In genomic region chr11:130340671-130341319, GRCh38 we compare ENCODE assay signal across 22 cellular contexts. TPM values are rescaled to one million over a fixed set of nuclear protein-coding genes. Genes with fewer than 3 reads are reported as not detected.
DNase-seq lines count a peak whose midpoint lies in the region; ATAC-seq, FAIRE-seq and TF ChIP-seq lines count a peak whose summit lies in the region.
"Had no signal": no experiment of that assay in that cellular context is flagged by ENCODE, and none has a peak within 500 bp of the region (broad histone marks: within the 10 kb centered on the region; RNA-seq: fewer than 3 reads in every experiment).

No MANE protein-coding gene starts in this region.

- no peak for FAIRE-seq in small intestine (lab: Jason Lieb, UNC)
- FAIRE-seq: colon, endothelial cell of umbilical vein had no signal

- H3K9me3 Mint-ChIP-seq in activated naive CD4-positive, alpha-beta T cell treated with anti-CD3 and anti-CD28 coated beads, Interleukin-2, amount 50 U/mL, for 72 hours = peaks cover 4 to 20% of the 10 kb centered on the region in 2 donors

- H3K4me2 ChIP-seq in MM.1S (ENCODE audit: low read depth, low read length) = no peak overlapping the region
- H3K4me2 ChIP-seq: smooth muscle cell had no signal

- peak; percentile 77 to 94 for ATAC-seq in activated naive CD4-positive, alpha-beta T cell treated with anti-CD3 and anti-CD28 coated beads, Interleukin-2, amount 50 U/mL, for 72 hours
- ATAC-seq in GM18858 (IDR thresholded peaks at IDR 0.05; ENCODE audit: unreplicated experiment) = no peak
- ATAC-seq: HCT116 had no signal

- H3K27ac ChIP-seq in small intestine (ENCODE audit: low read depth in 1 of 2, low read length in 1 of 2) (peak overlapping the region in 1 of 2 donors; percentile 1), MM.1S (ENCODE audit: low read length) (no peak overlapping the region)
- H3K27ac ChIP-seq: SJSA1, suprapubic skin had no signal

- TF ChIP-seq CTCF in MM.1S (IDR thresholded peaks at IDR 0.05; ENCODE audit: low read length) = no peak

- H3K36me3 ChIP-seq in small intestine (ENCODE audit: control insufficient read depth in 2 of 2, insufficient read depth in 2 of 2, low read length in 2 of 2) (no peaks in the 10 kb centered on the region), MM.1S (replicated peaks; ENCODE audit: insufficient read depth, low read length) (no peaks in the 10 kb centered on the region)
- H3K36me3 ChIP-seq: SJSA1, suprapubic skin had no signal

- H4K20me1 ChIP-seq in MM.1S (ENCODE audit: insufficient read depth, low read length) = no peaks in the 10 kb centered on the region

- H3K27me3 ChIP-seq in small intestine (ENCODE audit: control insufficient read depth in 2 of 2, insufficient read depth in 2 of 2, low read length in 2 of 2) (no peaks in the 10 kb centered on the region), MM.1S (replicated peaks; ENCODE audit: insufficient read depth, low read length) (no peaks in the 10 kb centered on the region)
- H3K27me3 ChIP-seq: SJSA1, suprapubic skin had no signal

- H3K9me3 ChIP-seq in small intestine (ENCODE audit: control insufficient read depth, low read depth) = peaks cover 2% of the 10 kb centered on the region
- no peaks in the 10 kb centered on the region for H3K9me3 ChIP-seq in MM.1S (replicated peaks; ENCODE audit: insufficient read depth, low read length)
- H3K9me3 ChIP-seq: SJSA1, suprapubic skin had no signal

- H3K9ac ChIP-seq in MM.1S (ENCODE audit: low read length) = no peak overlapping the region

- no peak overlapping the region for H2AFZ ChIP-seq in MM.1S (ENCODE audit: low read length)

- peaks cover 8 to 24% of the 10 kb centered on the region in 2 donors for H3K36me3 Mint-ChIP-seq in activated naive CD4-positive, alpha-beta T cell treated with anti-CD3 and anti-CD28 coated beads, Interleukin-2, amount 50 U/mL, for 72 hours

- no peaks in the 10 kb centered on the region for H3F3A ChIP-seq in MM.1S (ENCODE audit: insufficient read depth, low read length)

- no peak overlapping the region for H3K4me3 ChIP-seq in Jurkat, Clone E6-1 (ENCODE audit: low read length)
- H3K4me3 ChIP-seq in small intestine (ENCODE audit: low read depth in 1 of 2, low read length in 2 of 2) = no peak overlapping the region
- no peak overlapping the region for H3K4me3 ChIP-seq in MM.1S (ENCODE audit: low read length)
- H3K4me3 ChIP-seq: SJSA1, smooth muscle cell, suprapubic skin had no signal

- 70 to 76% (median 73%) methylated on average over 3 of the region's 3 CpGs for WGBS in small intestine, 3 donors

- peak; percentile 17 for DNase-seq in activated gamma-delta T cell treated with Interleukin-2 at 50 U/mL for 16 hours
- no peak for DNase-seq in activated gamma-delta T cell (lab: John Stamatoyannopoulos, UW)
- DNase-seq in Jurkat, Clone E6-1 (ENCODE audit: low read depth, low spot score) = peak; percentile 70
- DNase-seq in activated naive CD4-positive, alpha-beta T cell treated with anti-CD3 and anti-CD28 coated beads, Interleukin-2, amount 50 U/mL, for 72 hours (ENCODE audit: low spot score in 2 of 2) = no peak
- DNase-seq in small intestine = peak; percentile 4
- no peak for DNase-seq in MM.1S
- no peak for DNase-seq in hippocampal formation (lab: John Stamatoyannopoulos, UW)
- DNase-seq: activated CD4-positive, CD25-positive, alpha-beta regulatory T cell treated with anti-CD3 and anti-CD28 coated beads, Interleukin-2, amount 50 U/mL, for 72 hours; EL; Karpas-422; NCI-H1436; NCI-H774; stimulated activated CD4-positive, alpha-beta T cell treated with anti-CD3 and anti-CD28 coated beads, Interleukin-4, amount 100 ng/mL, for 4 hours; T-helper 9 cell had no signal

- no peaks in the 10 kb centered on the region for H3K9me2 ChIP-seq in MM.1S (replicated peaks; ENCODE audit: insufficient read depth, low read length)

- no peaks in the 10 kb centered on the region for H3K4me1 ChIP-seq in small intestine (ENCODE audit: control insufficient read depth in 2 of 2, insufficient read depth in 1 of 2, low read depth in 1 of 2, low read length in 1 of 2)
- H3K4me1 ChIP-seq in MM.1S (ENCODE audit: low read length) = no peaks in the 10 kb centered on the region
- H3K4me1 ChIP-seq: SJSA1, suprapubic skin had no signal

- H3K79me2 ChIP-seq in MM.1S (ENCODE audit: low read length) = no peaks in the 10 kb centered on the region

- no peak overlapping the region for H3K27ac Mint-ChIP-seq in activated naive CD4-positive, alpha-beta T cell treated with anti-CD3 and anti-CD28 coated beads, Interleukin-2, amount 50 U/mL, for 72 hours
- H3K27ac Mint-ChIP-seq: progenitor cell of endocrine pancreas had no signal

RNA-seq across cellular contexts. Expression of gene ZBTB44, which starts 26.1 kb away (rescaled TPM):
- 21.6 TPM for polyA plus RNA-seq in Jurkat, Clone E6-1 (2012; ENCODE audit: insufficient read depth, insufficient read length)
- 10 to 100 TPM; 43.4 to 47.2 TPM for total RNA-seq in activated naive CD4-positive, alpha-beta T cell treated with anti-CD3 and anti-CD28 coated beads, Interleukin-2, amount 50 U/mL, for 72 hours
- 10 to 100 TPM in 1 of 3 donors, 1 to 10 TPM in 2; 7.6 to 10.8 (median 9.4) TPM for polyA plus RNA-seq in small intestine

Comparison
In these comparisons a context has a peak if more than half of its experiments do, and no peak if none do; other contexts are left out.
1. DNase-seq: peak in activated gamma-delta T cell treated with Interleukin-2 at 50 U/mL for 16 hours (single experiment), Jurkat, Clone E6-1 (single experiment) and small intestine (single experiment); none in activated gamma-delta T cell (single experiment), activated naive CD4-positive, alpha-beta T cell treated with anti-CD3 and anti-CD28 coated beads, Interleukin-2, amount 50 U/mL, for 72 hours (0 of 2), MM.1S (single experiment) and hippocampal formation (0 of 2).